Comparison of ENCODE assay signal across 1 cellular context in the genomic region with DNA sequence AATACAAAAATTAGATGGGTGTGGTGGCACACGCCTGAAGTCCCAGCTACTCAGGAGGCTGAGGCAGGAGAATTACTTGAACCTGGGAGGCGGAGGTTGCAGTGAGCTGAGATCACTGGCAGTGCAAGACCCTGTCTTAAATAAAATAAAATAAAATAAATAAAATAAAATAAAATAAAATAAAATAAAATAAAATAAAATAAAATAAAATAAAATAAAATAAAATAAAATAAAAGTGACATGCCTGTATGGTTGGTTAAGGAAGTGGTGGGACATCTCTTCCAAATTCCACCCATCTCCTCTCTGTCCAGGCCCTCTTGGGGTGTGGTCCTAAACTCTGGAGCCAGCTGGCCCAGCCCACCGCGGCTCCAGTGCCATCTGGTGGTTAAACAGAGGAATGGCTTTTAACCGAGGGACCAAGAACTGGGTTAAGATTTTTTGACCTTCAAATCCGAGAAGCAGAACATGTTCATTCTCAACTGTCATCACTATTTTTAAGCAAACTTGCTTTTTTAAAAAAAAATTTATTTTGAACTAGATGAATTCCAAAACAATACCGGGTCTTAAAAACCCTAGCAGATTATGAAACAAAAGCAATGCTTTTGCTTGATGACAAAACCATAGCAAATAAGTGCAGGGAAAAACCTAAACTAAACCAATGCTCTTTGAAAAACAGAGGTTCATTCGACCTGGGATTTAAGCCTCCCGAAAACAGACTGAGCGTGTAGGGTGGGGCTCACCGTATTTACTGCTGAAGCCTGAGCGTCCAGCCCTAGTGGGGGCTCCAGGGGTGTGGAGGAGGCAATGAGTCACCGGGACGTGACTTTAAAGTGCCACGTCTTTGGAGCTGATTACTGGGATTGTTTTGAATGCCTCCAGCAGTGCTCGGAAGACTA.
TF ChIP-seq lines count a peak whose summit lies in the region.

No MANE protein-coding gene starts in this region.

TF ChIP-seq in HepG2, 621 proteins besides CTCF, POLR2A, EP300 and RAD21 (continued from another document):
- TF ChIP-seq ZNF337 (CRISPR knock-in tag; IDR thresholded peaks at IDR 0.05; ENCODE audit: borderline replicate concordance, low read depth) = no peak
- TF ChIP-seq ZFY (CRISPR knock-in tag; IDR thresholded peaks at IDR 0.05) = no peak
- TF ChIP-seq RNF2 (conservative IDR thresholded peaks at IDR 0.05; ENCODE audit: low read depth) = no peak
- TF ChIP-seq, protein P1, sequence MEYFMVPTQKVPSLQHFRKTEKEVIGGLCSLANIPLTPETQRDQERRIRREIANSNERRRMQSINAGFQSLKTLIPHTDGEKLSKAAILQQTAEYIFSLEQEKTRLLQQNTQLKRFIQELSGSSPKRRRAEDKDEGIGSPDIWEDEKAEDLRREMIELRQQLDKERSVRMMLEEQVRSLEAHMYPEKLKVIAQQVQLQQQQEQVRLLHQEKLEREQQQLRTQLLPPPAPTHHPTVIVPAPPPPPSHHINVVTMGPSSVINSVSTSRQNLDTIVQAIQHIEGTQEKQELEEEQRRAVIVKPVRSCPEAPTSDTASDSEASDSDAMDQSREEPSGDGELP (IDR thresholded peaks at IDR 0.05; ENCODE audit: borderline replicate concordance, low read depth) = peak; percentile 84
- TF ChIP-seq NFE2L1 (CRISPR knock-in tag; IDR thresholded peaks at IDR 0.05; ENCODE audit: borderline replicate concordance) = no peak
- peak; percentile 65 for TF ChIP-seq FOSL2 (CRISPR knock-in tag; IDR thresholded peaks at IDR 0.05)
- peak; percentile 80; the same call in 1 of the 2 replicates for TF ChIP-seq KLF12 (CRISPR knock-in tag; IDR thresholded peaks at IDR 0.05; ENCODE audit: borderline replicate concordance)
- TF ChIP-seq, protein P2, sequence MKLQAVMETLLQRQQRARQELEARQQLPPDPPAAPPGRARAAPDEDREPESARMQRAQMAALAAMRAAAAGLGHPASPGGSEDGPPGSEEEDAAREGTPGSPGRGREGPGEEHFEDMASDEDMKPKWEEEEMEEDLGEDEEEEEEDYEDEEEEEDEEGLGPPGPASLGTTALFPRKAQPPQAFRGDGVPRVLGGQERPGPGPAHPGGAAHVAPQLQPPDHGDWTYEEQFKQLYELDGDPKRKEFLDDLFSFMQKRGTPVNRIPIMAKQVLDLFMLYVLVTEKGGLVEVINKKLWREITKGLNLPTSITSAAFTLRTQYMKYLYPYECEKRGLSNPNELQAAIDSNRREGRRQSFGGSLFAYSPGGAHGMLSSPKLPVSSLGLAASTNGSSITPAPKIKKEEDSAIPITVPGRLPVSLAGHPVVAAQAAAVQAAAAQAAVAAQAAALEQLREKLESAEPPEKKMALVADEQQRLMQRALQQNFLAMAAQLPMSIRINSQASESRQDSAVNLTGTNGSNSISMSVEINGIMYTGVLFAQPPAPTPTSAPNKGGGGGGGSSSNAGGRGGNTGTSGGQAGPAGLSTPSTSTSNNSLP (IDR thresholded peaks at IDR 0.05; ENCODE audit: low read depth, low read length) = peak; percentile 27; the same call in 1 of the 2 replicates
- TF ChIP-seq ELF4 (CRISPR knock-in tag; IDR thresholded peaks at IDR 0.05; ENCODE audit: borderline replicate concordance) = no peak
- no peak for TF ChIP-seq SIX4 (CRISPR knock-in tag; IDR thresholded peaks at IDR 0.05)
- peak; percentile 75 for TF ChIP-seq SMC3 (IDR thresholded peaks at IDR 0.05; ENCODE audit: low read length)
- TF ChIP-seq, protein P3, sequence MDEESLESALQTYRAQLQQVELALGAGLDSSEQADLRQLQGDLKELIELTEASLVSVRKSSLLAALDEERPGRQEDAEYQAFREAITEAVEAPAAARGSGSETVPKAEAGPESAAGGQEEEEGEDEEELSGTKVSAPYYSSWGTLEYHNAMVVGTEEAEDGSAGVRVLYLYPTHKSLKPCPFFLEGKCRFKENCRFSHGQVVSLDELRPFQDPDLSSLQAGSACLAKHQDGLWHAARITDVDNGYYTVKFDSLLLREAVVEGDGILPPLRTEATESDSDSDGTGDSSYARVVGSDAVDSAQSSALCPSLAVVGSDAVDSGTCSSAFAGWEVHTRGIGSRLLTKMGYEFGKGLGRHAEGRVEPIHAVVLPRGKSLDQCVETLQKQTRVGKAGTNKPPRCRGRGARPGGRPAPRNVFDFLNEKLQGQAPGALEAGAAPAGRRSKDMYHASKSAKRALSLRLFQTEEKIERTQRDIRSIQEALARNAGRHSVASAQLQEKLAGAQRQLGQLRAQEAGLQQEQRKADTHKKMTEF (CRISPR knock-in tag; IDR thresholded peaks at IDR 0.05) = peak; percentile 14; the same call in 1 of the 2 replicates
- no peak for TF ChIP-seq ZNF431 (CRISPR knock-in tag; IDR thresholded peaks at IDR 0.05; ENCODE audit: borderline replicate concordance, low read depth)
- peak; percentile 22 for TF ChIP-seq XRCC5 (optimal IDR thresholded peaks at IDR 0.05; ENCODE audit: low read length)
- TF ChIP-seq POLR2AphosphoS5 (IDR thresholded peaks at IDR 0.05; ENCODE audit: low read depth, low read length) = no peak
- no peak for TF ChIP-seq MTA3 (CRISPR knock-in tag; IDR thresholded peaks at IDR 0.05)
- no peak for TF ChIP-seq ZNF773 (CRISPR knock-in tag; IDR thresholded peaks at IDR 0.05; ENCODE audit: borderline replicate concordance)
- no peak for TF ChIP-seq GATA4 (IDR thresholded peaks at IDR 0.05; ENCODE audit: borderline replicate concordance, low read depth)
- TF ChIP-seq SALL1 (CRISPR knock-in tag; IDR thresholded peaks at IDR 0.05) = 0 out of 2 replicates have a peak, but pooled peaks have one; percentile 25
- TF ChIP-seq, protein P4, sequence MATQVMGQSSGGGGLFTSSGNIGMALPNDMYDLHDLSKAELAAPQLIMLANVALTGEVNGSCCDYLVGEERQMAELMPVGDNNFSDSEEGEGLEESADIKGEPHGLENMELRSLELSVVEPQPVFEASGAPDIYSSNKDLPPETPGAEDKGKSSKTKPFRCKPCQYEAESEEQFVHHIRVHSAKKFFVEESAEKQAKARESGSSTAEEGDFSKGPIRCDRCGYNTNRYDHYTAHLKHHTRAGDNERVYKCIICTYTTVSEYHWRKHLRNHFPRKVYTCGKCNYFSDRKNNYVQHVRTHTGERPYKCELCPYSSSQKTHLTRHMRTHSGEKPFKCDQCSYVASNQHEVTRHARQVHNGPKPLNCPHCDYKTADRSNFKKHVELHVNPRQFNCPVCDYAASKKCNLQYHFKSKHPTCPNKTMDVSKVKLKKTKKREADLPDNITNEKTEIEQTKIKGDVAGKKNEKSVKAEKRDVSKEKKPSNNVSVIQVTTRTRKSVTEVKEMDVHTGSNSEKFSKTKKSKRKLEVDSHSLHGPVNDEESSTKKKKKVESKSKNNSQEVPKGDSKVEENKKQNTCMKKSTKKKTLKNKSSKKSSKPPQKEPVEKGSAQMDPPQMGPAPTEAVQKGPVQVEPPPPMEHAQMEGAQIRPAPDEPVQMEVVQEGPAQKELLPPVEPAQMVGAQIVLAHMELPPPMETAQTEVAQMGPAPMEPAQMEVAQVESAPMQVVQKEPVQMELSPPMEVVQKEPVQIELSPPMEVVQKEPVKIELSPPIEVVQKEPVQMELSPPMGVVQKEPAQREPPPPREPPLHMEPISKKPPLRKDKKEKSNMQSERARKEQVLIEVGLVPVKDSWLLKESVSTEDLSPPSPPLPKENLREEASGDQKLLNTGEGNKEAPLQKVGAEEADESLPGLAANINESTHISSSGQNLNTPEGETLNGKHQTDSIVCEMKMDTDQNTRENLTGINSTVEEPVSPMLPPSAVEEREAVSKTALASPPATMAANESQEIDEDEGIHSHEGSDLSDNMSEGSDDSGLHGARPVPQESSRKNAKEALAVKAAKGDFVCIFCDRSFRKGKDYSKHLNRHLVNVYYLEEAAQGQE (IDR thresholded peaks at IDR 0.05; ENCODE audit: borderline replicate concordance in 1 of 2, low read depth in 1 of 2, low read length in 2 of 2) = no peak
- no peak for TF ChIP-seq HIVEP1 (CRISPR knock-in tag; IDR thresholded peaks at IDR 0.05)
- TF ChIP-seq KDM2A (CRISPR knock-in tag; IDR thresholded peaks at IDR 0.05; ENCODE audit: borderline replicate concordance, low read depth) = peak; percentile 71
- TF ChIP-seq TEAD3 (CRISPR knock-in tag; optimal IDR thresholded peaks at IDR 0.05; ENCODE audit: borderline replicate concordance) = no peak
TF ChIP-seq in HepG2: peak in this region for 12.
